28 cellular contexts compared by ENCODE assay signal in the genomic region with DNA sequence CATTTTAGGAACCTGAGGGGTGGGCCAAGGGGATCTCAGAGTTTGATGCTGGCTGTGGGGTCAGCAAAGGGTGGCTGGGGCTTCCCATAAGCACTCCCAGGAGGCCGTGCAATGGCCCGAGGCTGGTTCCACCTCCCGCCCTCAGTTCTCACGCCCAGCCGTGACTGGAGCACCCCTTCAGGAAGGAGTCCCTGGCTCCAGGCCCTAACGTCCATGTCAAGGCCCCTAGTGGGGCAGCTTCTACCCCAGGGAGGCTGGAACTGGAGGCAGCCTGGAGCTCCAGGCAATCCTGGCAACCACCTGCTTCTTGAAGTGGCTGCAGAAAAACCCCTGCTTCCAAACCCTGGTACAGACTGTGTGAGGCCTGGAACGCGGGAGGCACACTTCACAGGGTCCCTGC.
"Had no signal": no experiment of that assay in that cellular context is flagged by ENCODE, and none has a peak within 500 bp of the region (broad histone marks: within the 10 kb centered on the region; RNA-seq: fewer than 3 reads in every experiment).

No MANE protein-coding gene starts in this region.

- H3K36me3 ChIP-seq: adrenal gland, MG63 had no signal

- H3K27ac Mint-ChIP-seq: activated B cell treated with CpG ODN at 0.5 μM for 24 hours; activated CD4-positive, alpha-beta T cell treated with anti-CD3 and anti-CD28 coated beads, Interleukin-2, amount 10 ng/mL, durations not matched to agents 24 days and 14 days; activated naive CD4-positive, alpha-beta T cell treated with anti-CD3 and anti-CD28 coated beads for 36 hours; activated naive CD8-positive, alpha-beta T cell; activated T-helper 17 cell treated with anti-CD3 and anti-CD28 coated beads, Interleukin-2, amount 50 U/mL, for 72 hours; T-helper 1 cell treated with Interleukin-12 subunit alpha and Interleukin-12 subunit beta and Interleukin-4 antibody, amounts not matched to agents 30 μg/mL and 1 μg/mL, for 36 hours had no signal

- H3K4me3 ChIP-seq: adrenal gland, MG63, PC-9 had no signal

- H3K4me3 Mint-ChIP-seq: activated B cell treated with CpG ODN at 0.5 μM for 24 hours; activated CD4-positive, alpha-beta T cell treated with anti-CD3 and anti-CD28 coated beads, Interleukin-2, amount 10 ng/mL, durations not matched to agents 24 days and 14 days; activated naive CD4-positive, alpha-beta T cell treated with anti-CD3 and anti-CD28 coated beads for 36 hours; activated naive CD8-positive, alpha-beta T cell; activated T-cell treated with anti-CD3 and anti-CD28 coated beads, Interleukin-2, amount 50 U/mL, for 4 hours; activated T-helper 17 cell treated with anti-CD3 and anti-CD28 coated beads, Interleukin-2, amount 50 U/mL, for 72 hours; T-helper 1 cell treated with Interleukin-12 subunit alpha and Interleukin-12 subunit beta and Interleukin-4 antibody, amounts not matched to agents 30 μg/mL and 1 μg/mL, for 36 hours had no signal

- H3K27ac ChIP-seq: adrenal gland, KMS-11, PC-9 had no signal

- DNase-seq: activated B cell treated with CpG ODN at 0.5 μM for 24 hours; activated CD4-positive, alpha-beta T cell treated with anti-CD3 and anti-CD28 coated beads for 1 hour; activated CD4-positive, alpha-beta T cell treated with anti-CD3 and anti-CD28 coated beads, Interleukin-2, amount 10 ng/mL, durations not matched to agents 24 days and 14 days; activated CD4-positive, alpha-beta T cell treated with anti-CD3 and anti-CD28 coated beads, Interleukin-2, amount 50 U/mL, for 48 hours; activated CD8-positive, alpha-beta memory T cell treated with anti-CD3 and anti-CD28 coated beads for 24 hours; activated gamma-delta T cell; activated naive CD4-positive, alpha-beta T cell treated with anti-CD3 and anti-CD28 coated beads for 36 hours; activated T-cell treated with anti-CD3 and anti-CD28 coated beads, Interleukin-2, amount 50 U/mL, for 4 hours; adrenal gland; anterior cingulate cortex; cerebellar nuclear complex; MG63; MV-4-11; NCI-H1105; NCI-H1436; NCI-H1694 treated with DMSO at 0.1 percent for 48 hours; NCI-H2081; NCI-H510A treated with DMSO at 0.1 percent for 48 hours; NCI-H69; NK-92 treated with Interleukin-12 subunit alpha and Interleukin-12 subunit beta, amount 100 ng/mL, for 24 hours; PC-9; SHP77 treated with DMSO at 0.1 percent for 48 hours; SW 1271; T-helper 9 cell had no signal

- H3K9me3 Mint-ChIP-seq: activated B cell treated with CpG ODN at 0.5 μM for 24 hours; activated CD4-positive, alpha-beta T cell treated with anti-CD3 and anti-CD28 coated beads, Interleukin-2, amount 10 ng/mL, durations not matched to agents 24 days and 14 days; activated naive CD4-positive, alpha-beta T cell treated with anti-CD3 and anti-CD28 coated beads for 36 hours; activated T-cell treated with anti-CD3 and anti-CD28 coated beads, Interleukin-2, amount 50 U/mL, for 4 hours; activated T-helper 17 cell treated with anti-CD3 and anti-CD28 coated beads, Interleukin-2, amount 50 U/mL, for 72 hours; T-helper 1 cell treated with Interleukin-12 subunit alpha and Interleukin-12 subunit beta and Interleukin-4 antibody, amounts not matched to agents 30 μg/mL and 1 μg/mL, for 36 hours had no signal

- H3K4me1 Mint-ChIP-seq: activated B cell treated with CpG ODN at 0.5 μM for 24 hours; activated CD4-positive, alpha-beta T cell treated with anti-CD3 and anti-CD28 coated beads, Interleukin-2, amount 10 ng/mL, durations not matched to agents 24 days and 14 days; activated T-helper 17 cell treated with anti-CD3 and anti-CD28 coated beads, Interleukin-2, amount 50 U/mL, for 72 hours had no signal

- H3K27me3 Mint-ChIP-seq: activated naive CD8-positive, alpha-beta T cell had no signal

- ATAC-seq: activated T-cell treated with anti-CD3 and anti-CD28 coated beads, Interleukin-2, amount 50 U/mL, for 4 hours; activated T-helper 17 cell treated with anti-CD3 and anti-CD28 coated beads, Interleukin-2, amount 50 U/mL, for 72 hours had no signal

- H3K36me3 Mint-ChIP-seq: activated naive CD8-positive, alpha-beta T cell had no signal

- H3K9me3 ChIP-seq: adrenal gland, MG63 had no signal

- H3K4me1 ChIP-seq: adrenal gland had no signal
